In the genomic region with DNA sequence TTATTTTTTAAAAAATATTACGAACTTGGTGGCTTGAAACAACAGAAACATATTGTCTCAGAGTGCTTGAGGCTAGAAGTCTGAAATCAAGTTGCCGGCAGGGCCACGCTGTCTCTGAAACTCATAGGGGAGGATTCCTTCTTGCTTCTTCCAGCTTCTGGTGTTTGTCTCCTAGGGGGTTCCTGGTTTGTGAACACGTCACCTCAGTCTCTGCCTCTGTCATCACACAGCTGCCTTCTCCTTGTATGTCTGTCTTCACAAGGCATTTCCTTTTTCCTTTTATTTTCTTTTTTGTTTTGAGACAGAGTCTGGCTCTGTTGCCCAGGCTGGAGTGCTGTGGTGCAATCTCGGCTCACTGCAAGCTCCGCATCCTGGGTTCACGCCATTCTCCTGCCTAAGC, we compare ENCODE assay signal across 26 cellular contexts.
"Had no signal": no experiment of that assay in that cellular context is flagged by ENCODE, and none has a peak within 500 bp of the region (broad histone marks: within the 10 kb centered on the region; RNA-seq: fewer than 3 reads in every experiment).

No MANE protein-coding gene starts in this region.

- H3K27ac ChIP-seq: body of pancreas, cardiac muscle cell, foreskin keratinocyte, sigmoid colon, testis, VCaP had no signal

- H3K4me3 ChIP-seq: body of pancreas, cardiac muscle cell, mucosa of descending colon, sigmoid colon, smooth muscle cell, testis had no signal

- H3K4me3 Mint-ChIP-seq: activated CD8-positive, alpha-beta T cell treated with anti-CD3 and anti-CD28 coated beads, Interleukin-2, amount 10 ng/mL, durations not matched to agents 7 days and 5 days; activated naive CD4-positive, alpha-beta T cell treated with anti-CD3 and anti-CD28 coated beads, Interleukin-2, amount 50 U/mL, for 24 hours; stimulated activated naive B cell treated with anti-CD40 and anti-IgM and Interleukin-4, amounts not matched to agents 10 μg/mL and 1 μg/mL and 100 μg/mL, for 72 hours; T-cell; T-helper 2 cell treated with Interferon-gamma antibody and Interleukin-4, amounts not matched to agents 5 μg/mL and 100 μg/mL, for 36 hours had no signal

- H3K9me3 Mint-ChIP-seq: activated naive CD4-positive, alpha-beta T cell treated with anti-CD3 and anti-CD28 coated beads, Interleukin-2, amount 50 U/mL, for 24 hours; stimulated activated naive B cell treated with anti-CD40 and anti-IgM and Interleukin-4, amounts not matched to agents 10 μg/mL and 1 μg/mL and 100 μg/mL, for 72 hours; T-cell; T-helper 2 cell treated with Interferon-gamma antibody and Interleukin-4, amounts not matched to agents 5 μg/mL and 100 μg/mL, for 36 hours had no signal

- H3K27ac Mint-ChIP-seq: activated CD8-positive, alpha-beta T cell treated with anti-CD3 and anti-CD28 coated beads, Interleukin-2, amount 10 ng/mL, durations not matched to agents 7 days and 5 days; activated naive CD4-positive, alpha-beta T cell treated with anti-CD3 and anti-CD28 coated beads, Interleukin-2, amount 50 U/mL, for 24 hours; stimulated activated naive B cell treated with anti-CD40 and anti-IgM and Interleukin-4, amounts not matched to agents 10 μg/mL and 1 μg/mL and 100 μg/mL, for 72 hours; T-cell; T-helper 2 cell treated with Interferon-gamma antibody and Interleukin-4, amounts not matched to agents 5 μg/mL and 100 μg/mL, for 36 hours had no signal

- H3K36me3 ChIP-seq: cardiac muscle cell, sigmoid colon had no signal

- H3K36me3 Mint-ChIP-seq: activated naive CD4-positive, alpha-beta T cell treated with anti-CD3 and anti-CD28 coated beads, Interleukin-2, amount 50 U/mL, for 24 hours; stimulated activated naive B cell treated with anti-CD40 and anti-IgM and Interleukin-4, amounts not matched to agents 10 μg/mL and 1 μg/mL and 100 μg/mL, for 72 hours; T-cell had no signal

- H3K4me1 ChIP-seq: body of pancreas, sigmoid colon, testis had no signal

- DNase-seq: activated CD4-positive, alpha-beta T cell treated with anti-CD3 and anti-CD28 coated beads for 1 hour; activated CD4-positive, alpha-beta T cell treated with anti-CD3 and anti-CD28 coated beads, Interleukin-2, amount 50 U/mL, for 1 hour; activated CD8-positive, alpha-beta T cell treated with anti-CD3 and anti-CD28 coated beads, Interleukin-2, amount 10 ng/mL, durations not matched to agents 7 days and 5 days; activated gamma-delta T cell treated with Interleukin-2 at 50 U/mL for 16 hours; activated T-cell treated with anti-CD3 and anti-CD28 coated beads, Interleukin-2, amount 50 U/mL, for 1 hour; anterior cingulate cortex; body of pancreas; effector CD8-positive, alpha-beta T cell; foreskin keratinocyte; hippocampal formation; kidney glomerular epithelial cell; mesendoderm; mucosa of descending colon; occipital lobe; sigmoid colon; stimulated activated CD4-positive, alpha-beta T cell treated with anti-CD3 and anti-CD28 coated beads, Interleukin-15, amount 100 ng/mL, for 24 hours; stimulated activated CD4-positive, alpha-beta T cell treated with anti-CD3 and anti-CD28 coated beads, Interleukin-2, amount 100 ng/mL, for 48 hours; stimulated activated CD8-positive, alpha-beta memory T cell treated with anti-CD3 and anti-CD28 coated beads, Interleukin-4, amount 100 ng/mL, for 48 hours; stimulated activated naive B cell treated with anti-CD40 and anti-IgM and Interleukin-4, amounts not matched to agents 10 μg/mL and 1 μg/mL and 100 μg/mL, for 72 hours; T-cell; testis had no signal

- H3K27me3 Mint-ChIP-seq: activated naive CD4-positive, alpha-beta T cell treated with anti-CD3 and anti-CD28 coated beads, Interleukin-2, amount 50 U/mL, for 24 hours; stimulated activated naive B cell treated with anti-CD40 and anti-IgM and Interleukin-4, amounts not matched to agents 10 μg/mL and 1 μg/mL and 100 μg/mL, for 72 hours; T-cell had no signal

- H3K4me1 Mint-ChIP-seq: activated naive CD4-positive, alpha-beta T cell treated with anti-CD3 and anti-CD28 coated beads, Interleukin-2, amount 50 U/mL, for 24 hours; T-cell had no signal

- H3K4me2 ChIP-seq: smooth muscle cell had no signal

- H3K27me3 ChIP-seq: body of pancreas, cardiac muscle cell, foreskin keratinocyte, sigmoid colon, testis had no signal

- H3K9me3 ChIP-seq: body of pancreas, mucosa of descending colon, sigmoid colon, testis had no signal
